8 cellular contexts compared by ENCODE assay signal in the genomic region with DNA sequence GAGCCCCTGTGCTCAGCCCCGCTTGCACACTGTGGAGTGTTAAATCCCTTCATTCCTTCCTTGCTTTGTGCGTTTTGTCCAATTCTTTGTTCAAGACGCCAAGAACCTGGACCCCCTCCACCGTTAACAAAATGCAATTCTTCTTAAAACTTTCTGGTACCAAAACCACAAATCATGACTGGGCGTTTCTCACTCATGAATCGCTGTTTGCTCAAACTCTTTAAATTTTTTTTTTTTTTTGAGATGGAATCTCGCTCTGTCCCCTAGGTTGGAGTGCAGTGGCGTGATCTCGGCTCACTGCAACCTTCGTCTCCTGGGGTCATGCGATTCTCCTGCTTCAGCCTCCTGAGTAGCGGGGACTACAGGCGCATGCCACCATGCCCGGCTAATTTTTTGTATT. TPM values are rescaled to one million over a fixed set of nuclear protein-coding genes. Genes with fewer than 3 reads are reported as not detected.
DNase-seq lines count a peak whose midpoint lies in the region; FAIRE-seq and TF ChIP-seq lines count a peak whose summit lies in the region.

No MANE protein-coding gene starts in this region.

- TF ChIP-seq CTCF in fibroblast of mammary gland (conservative IDR thresholded peaks at IDR 0.05; ENCODE audit: control insufficient read depth, insufficient read depth, low read depth, low read length) = no peak
- TF ChIP-seq CTCF in prostate gland (IDR thresholded peaks at IDR 0.05) = no peak
- no peak for TF ChIP-seq CTCF in GM13977 (IDR thresholded peaks at IDR 0.05; ENCODE audit: extremely low read depth, insufficient read depth, missing control alignments)

- intact Hi-C loops in prostate gland (cut with DNase I) = loop anchor here (1.0 kb wide), 1 partner anchor 79 kb away; no protein-coding TSS in a partner anchor

- FAIRE-seq in GM19239 (lab: Jason Lieb, UNC) = no peak

- DNase-seq in ELR (ENCODE audit: low read depth) = peak; percentile 32
- DNase-seq in SJSA1 (ENCODE audit: low read depth in 1 of 2, low spot score in 2 of 2) = no peak
- peak; percentile 11 for DNase-seq in fibroblast of mammary gland (ENCODE audit: low read depth)
- no peak for DNase-seq in prostate gland (ENCODE audit: low spot score)
- DNase-seq in NCI-H748 treated with DMSO at 0.1 percent for 48 hours (lab: John Stamatoyannopoulos, UW) = no peak
- no peak for DNase-seq in midbrain (lab: John Stamatoyannopoulos, UW)
- no peak for DNase-seq in GM19239 (ENCODE audit: insufficient read length, low spot score)
- no peak for DNase-seq in GM13977 (ENCODE audit: low spot score)

- peaks cover 12% of the 10 kb centered on the region for H3K4me1 ChIP-seq in SJSA1 (replicated peaks)
- H3K4me1 ChIP-seq in prostate gland (replicated peaks) = peaks cover 11% of the 10 kb centered on the region

- in situ Hi-C loops in GM13977 (cut with MboI; ENCODE audit: low pct_unique_long_range_greater_than_20kb, low sequenced_read_pairs, unreplicated experiment) = loop anchor here (25.0 kb wide), 1 partner anchor 177 kb away; a partner anchor contains a TSS

- H3K4me3 ChIP-seq in SJSA1 = peak overlapping the region; percentile 60
- H3K4me3 ChIP-seq in fibroblast of mammary gland (ENCODE audit: control insufficient read depth, low read depth, low read length) = peak overlapping the region; percentile 66
- H3K4me3 ChIP-seq in prostate gland = peak overlapping the region; percentile 67 to 88

- no peak for TF ChIP-seq POLR2A in prostate gland (IDR thresholded peaks at IDR 0.05)

- no peaks in the 10 kb centered on the region; the same call in 1 of the 2 replicates for H3K9me3 ChIP-seq in SJSA1 (replicated peaks)
- H3K9me3 ChIP-seq in prostate gland = no peaks in the 10 kb centered on the region

- H3K36me3 ChIP-seq in SJSA1 = peaks cover 54% of the 10 kb centered on the region
- no peaks in the 10 kb centered on the region for H3K36me3 ChIP-seq in prostate gland

- H3K27ac ChIP-seq in SJSA1 (peak overlapping the region; percentile 70; the same call in 1 of the 2 replicates), prostate gland (peak overlapping the region; percentile 81 to 89)

- no peaks in the 10 kb centered on the region for H3K27me3 ChIP-seq in SJSA1 (replicated peaks)
- H3K27me3 ChIP-seq in prostate gland (replicated peaks; ENCODE audit: insufficient read depth) = no peaks in the 10 kb centered on the region

- 12% methylated on average over 14 of the region's 14 CpGs for WGBS in prostate gland

RNA-seq across cellular contexts. Expression of a gene that starts 0.8 kb away (rescaled TPM):
- 0.53 and 5.4 TPM in 2 replicates for total RNA-seq in SJSA1 (2014; rRNA removed; shearing (Covaris generic))
- total RNA-seq in prostate gland = 1 to 10 TPM in 1 of 2 donors, not detected in 1; 6.0 TPM

RNA-seq across cellular contexts. Expression of a gene that starts 17.2 kb away (rescaled TPM):
- 2.6 and 8.4 TPM in 2 replicates for total RNA-seq in SJSA1 (2014; rRNA removed; shearing (Covaris generic))
- total RNA-seq in prostate gland = 10 to 100 TPM in 1 of 2 donors, 1 to 10 TPM in 1; 7.8 to 15.6 TPM

RNA-seq across cellular contexts. Expression of a gene that starts 23.6 kb away (rescaled TPM):
- 3.8 and 7.2 TPM in 2 replicates for total RNA-seq in SJSA1 (2014; rRNA removed; shearing (Covaris generic))
- 10 to 100 TPM; 11.9 to 14.9 TPM for total RNA-seq in prostate gland

Comparison
In these comparisons a context has a peak if more than half of its experiments do, and no peak if none do; other contexts are left out.
1. DNase-seq: peak in ELR (single experiment) and fibroblast of mammary gland (single experiment); none in SJSA1 (0 of 2), prostate gland (single experiment), NCI-H748 treated with DMSO at 0.1 percent for 48 hours (single experiment), midbrain (single experiment), GM19239 (single experiment) and GM13977 (single experiment).
2. Peak in every context shown above with its lines, with median percentiles within 50 percentile points of each other: H3K4me3 ChIP-seq.